ENCODE assay signal across 1 cellular context in the genomic region with DNA sequence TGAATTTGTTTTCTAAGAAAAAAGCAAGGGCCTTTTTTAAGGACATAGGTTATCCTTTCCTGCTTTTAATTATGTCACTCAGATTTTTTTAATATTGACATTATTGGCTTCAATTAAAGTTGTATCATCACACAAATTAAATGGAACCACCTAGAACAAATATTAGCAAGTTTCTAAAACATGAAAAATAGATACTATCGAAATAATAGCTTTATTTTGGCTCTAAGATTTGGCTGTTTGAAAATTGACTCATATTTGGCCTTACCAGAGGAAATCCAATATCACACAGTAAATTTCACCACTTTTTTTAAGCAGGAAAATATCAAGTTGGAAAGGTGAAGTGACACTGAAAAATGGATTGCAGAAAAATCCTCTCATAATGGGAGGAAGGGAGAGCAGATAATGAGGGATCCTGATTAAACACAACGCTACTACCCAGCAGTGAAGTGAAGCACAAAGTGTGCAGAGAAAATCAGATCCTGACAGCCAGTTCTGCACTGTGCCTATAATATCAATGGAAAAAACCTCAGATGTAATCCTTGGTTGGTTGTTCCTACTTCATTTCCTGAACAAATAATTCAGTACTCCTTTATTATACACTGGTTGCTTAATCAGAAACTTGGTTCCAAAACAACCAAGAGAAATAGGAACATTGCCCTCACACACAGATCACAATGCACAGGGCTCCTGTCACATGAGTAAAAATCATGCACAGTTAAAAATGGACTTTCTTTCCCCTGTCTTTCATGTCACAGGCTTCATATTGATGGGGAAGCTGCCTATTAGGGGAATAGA.
TF ChIP-seq lines count a peak whose summit lies in the region.

No MANE protein-coding gene starts in this region.

TF ChIP-seq in SK-N-SH, 30 proteins besides CTCF, POLR2A, EP300 and RAD21 (continued from another document):
- TF ChIP-seq EZH2phosphoT487 (IDR thresholded peaks at IDR 0.05; ENCODE audit: borderline replicate concordance, low read depth): no peak
- TF ChIP-seq YY1 (IDR thresholded peaks at IDR 0.05; ENCODE audit: low read depth): no peak
